ENCODE assay signal across 17 cellular contexts in genomic region chr5:143195496-143195895, GRCh38.
A peak's percentile ranks its signal among the peaks of the same experiment; 100 is the strongest.
DNase-seq lines count a peak whose midpoint lies in the region; ATAC-seq and TF ChIP-seq lines count a peak whose summit lies in the region.
"Had no signal": no experiment of that assay in that cellular context is flagged by ENCODE, and none has a peak within 500 bp of the region (broad histone marks: within the 10 kb centered on the region; RNA-seq: fewer than 3 reads in every experiment).

No MANE protein-coding gene starts in this region.

- no peak overlapping the region for H3K4me3 ChIP-seq in left ventricle myocardium inferior
- H3K4me3 ChIP-seq: coronary artery, SJSA1, upper lobe of left lung had no signal

- H3K36me3 Mint-ChIP-seq in natural killer cell treated with Interleukin-12 subunit alpha and Interleukin-12 subunit beta and Interleukin-15 and Interleukin-18, amount 100 ng/mL, for 72 hours, result peaks cover 40% of the 10 kb centered on the region
- H3K36me3 Mint-ChIP-seq in natural killer cell (peaks cover 2% of the 10 kb centered on the region), WTC11 (peaks cover 10% of the 10 kb centered on the region)

- CTCF ChIA-PET in WTC11 (lab: Charles Lee), result interaction anchor here (1.6 to 1.9 kb wide), 2 partner anchors 12 to 14 kb away, joined by 6 read pairs; no protein-coding TSS in a partner anchor

- peak overlapping the region; percentile 36 for H3K4me3 Mint-ChIP-seq in natural killer cell treated with Interleukin-12 subunit alpha and Interleukin-12 subunit beta and Interleukin-15 and Interleukin-18, amount 100 ng/mL, for 72 hours
- H3K4me3 Mint-ChIP-seq in natural killer cell (no peak overlapping the region), WTC11 (no peak overlapping the region)
- H3K4me3 Mint-ChIP-seq: CD4-positive, alpha-beta memory T cell; neural crest cell had no signal

- POLR2A ChIA-PET in WTC11 (lab: Charles Lee), result no interaction called here

- peak overlapping the region; percentile 83 to 95 for H3K27ac Mint-ChIP-seq in natural killer cell treated with Interleukin-12 subunit alpha and Interleukin-12 subunit beta and Interleukin-15 and Interleukin-18, amount 100 ng/mL, for 72 hours
- no peak overlapping the region for H3K27ac Mint-ChIP-seq in natural killer cell
- H3K27ac Mint-ChIP-seq in WTC11, result no peak overlapping the region

- intact Hi-C loops in natural killer cell (cut with micrococcal nuclease), result loop anchor here (10.0 kb wide), 1 partner anchor 629 kb away; no protein-coding TSS in a partner anchor
- intact Hi-C loops in left ventricle myocardium inferior (cut with micrococcal nuclease), result no loop called here

- H3K27ac ChIP-seq in left ventricle myocardium inferior (replicated peaks), result peak overlapping the region; percentile 24
- H3K27ac ChIP-seq: coronary artery, SJSA1, upper lobe of left lung had no signal

- peaks cover 12% of the 10 kb centered on the region for H3K9me3 ChIP-seq in left ventricle myocardium inferior (replicated peaks)
- H3K9me3 ChIP-seq: SJSA1 had no signal

- peaks cover 52 to 60% of the 10 kb centered on the region in 2 donors for H3K4me1 Mint-ChIP-seq in natural killer cell treated with Interleukin-12 subunit alpha and Interleukin-12 subunit beta and Interleukin-15 and Interleukin-18, amount 100 ng/mL, for 72 hours (ENCODE audit: low read depth in 2 of 2)
- peaks cover 27 to 29% of the 10 kb centered on the region in 2 donors for H3K4me1 Mint-ChIP-seq in natural killer cell
- H3K4me1 Mint-ChIP-seq in WTC11, result peaks cover 10% of the 10 kb centered on the region
- H3K4me1 Mint-ChIP-seq: CD4-positive, alpha-beta memory T cell had no signal

- no peaks in the 10 kb centered on the region for H3K27me3 Mint-ChIP-seq in natural killer cell treated with Interleukin-12 subunit alpha and Interleukin-12 subunit beta and Interleukin-15 and Interleukin-18, amount 100 ng/mL, for 72 hours
- H3K27me3 Mint-ChIP-seq in natural killer cell (ENCODE audit: low read depth in 2 of 2) (no peaks in the 10 kb centered on the region), WTC11 (ENCODE audit: low read depth) (no peaks in the 10 kb centered on the region)
- H3K27me3 Mint-ChIP-seq: CD4-positive, alpha-beta memory T cell had no signal

- H3K27me3 ChIP-seq in left ventricle myocardium inferior (ENCODE audit: low read depth), result no peaks in the 10 kb centered on the region
- H3K27me3 ChIP-seq: SJSA1, upper lobe of left lung had no signal

- H3K4me1 ChIP-seq in left ventricle myocardium inferior, result peaks cover 42% of the 10 kb centered on the region

- ATAC-seq in natural killer cell treated with Interleukin-12 subunit alpha and Interleukin-12 subunit beta and Interleukin-15 and Interleukin-18, amount 100 ng/mL, for 72 hours, result no peak
- ATAC-seq in natural killer cell (no peak), GM18517 (IDR thresholded peaks at IDR 0.05; ENCODE audit: unreplicated experiment) (no peak), HG02938 (IDR thresholded peaks at IDR 0.05; ENCODE audit: unreplicated experiment) (no peak), WTC11 (no peak)

- no peak for DNase-seq in natural killer cell treated with Interleukin-12 subunit alpha and Interleukin-12 subunit beta and Interleukin-15 and Interleukin-18, amount 100 ng/mL, for 72 hours (ENCODE audit: low spot score)
- DNase-seq in natural killer cell, result no peak
- DNase-seq in amniotic epithelial cell (ENCODE audit: low read depth), result peak; percentile 73
- DNase-seq in left ventricle myocardium inferior, result no peak
- DNase-seq in activated T-cell treated with anti-CD3 and anti-CD28 coated beads for 4 hours, result no peak
- no peak for DNase-seq in WTC11 (ENCODE audit: low spot score)
- DNase-seq: CD4-positive, alpha-beta memory T cell; NCI-H446; stimulated activated CD4-positive, alpha-beta T cell treated with anti-CD3 and anti-CD28 coated beads, Interleukin-15, amount 100 ng/mL, for 24 hours; stimulated activated naive CD4-positive, alpha-beta T cell; T1000; upper lobe of left lung had no signal

- H3K9me3 Mint-ChIP-seq in natural killer cell treated with Interleukin-12 subunit alpha and Interleukin-12 subunit beta and Interleukin-15 and Interleukin-18, amount 100 ng/mL, for 72 hours, result peaks cover 5% of the 10 kb centered on the region
- H3K9me3 Mint-ChIP-seq in natural killer cell (no peaks in the 10 kb centered on the region), WTC11 (peaks cover 16% of the 10 kb centered on the region)

- H3K36me3 ChIP-seq in left ventricle myocardium inferior, result no peaks in the 10 kb centered on the region
- H3K36me3 ChIP-seq: SJSA1, upper lobe of left lung had no signal

- TF ChIP-seq CTCF in natural killer cell (IDR thresholded peaks at IDR 0.05), result no peak
- TF ChIP-seq CTCF in left ventricle myocardium inferior (IDR thresholded peaks at IDR 0.05; ENCODE audit: borderline replicate concordance), result no peak
- TF ChIP-seq CTCF in WTC11 (IDR thresholded peaks at IDR 0.05), result no peak

TF ChIP-seq in WTC11, 78 proteins besides CTCF, POLR2A, EP300 and RAD21:
- TF ChIP-seq NR2C2 (CRISPR knock-in tag; IDR thresholded peaks at IDR 0.05) (no peak), E2F1 (CRISPR knock-in tag; IDR thresholded peaks at IDR 0.05) (no peak), NFYB (CRISPR knock-in tag; conservative IDR thresholded peaks at IDR 0.05; ENCODE audit: low read depth) (no peak), GTF2I (CRISPR knock-in tag; conservative IDR thresholded peaks at IDR 0.05) (no peak)

Comparison
In these comparisons a context has a peak if more than half of its experiments do, and no peak if none do; other contexts are left out.
1. H3K27ac Mint-ChIP-seq: peak in natural killer cell treated with Interleukin-12 subunit alpha and Interleukin-12 subunit beta and Interleukin-15 and Interleukin-18, amount 100 ng/mL, for 72 hours (2 of 2); none in natural killer cell (0 of 2) and WTC11 (single experiment).